Comparison of ENCODE assay signal across 27 cellular contexts in genomic region chr17:73427198-73427597, GRCh38.
DNase-seq lines count a peak whose midpoint lies in the region; ATAC-seq, FAIRE-seq and TF ChIP-seq lines count a peak whose summit lies in the region.
"Had no signal": no experiment of that assay in that cellular context is flagged by ENCODE, and none has a peak within 500 bp of the region (broad histone marks: within the 10 kb centered on the region; RNA-seq: fewer than 3 reads in every experiment).

No MANE protein-coding gene starts in this region.

- TF ChIP-seq RAD21 in GM12878 (IDR thresholded peaks at IDR 0.05; ENCODE audit: insufficient read depth, low read depth, low read length) = no peak

- H3K79me2 ChIP-seq in GM12878 (ENCODE audit: control insufficient read depth, insufficient read depth, low read length) = no peaks in the 10 kb centered on the region
- no peaks in the 10 kb centered on the region for H3K79me2 ChIP-seq in osteoblast (ENCODE audit: insufficient read depth, low read length)

- in situ Hi-C loops in GM12878 (cut with MboI) = no loop called here

- TF ChIP-seq POLR2A in GM12878 (IDR thresholded peaks at IDR 0.05; ENCODE audit: low read depth, low read length) = no peak

- SMC1A ChIA-PET in GM12878 (lab: Charles Lee; ENCODE audit: uncharacterized antibody, unreplicated experiment) = no interaction called here

- H3K9me3 ChIP-seq in GM12878 (replicated peaks; ENCODE audit: control insufficient read depth, insufficient read depth, low read length) = no peaks in the 10 kb centered on the region
- H3K9me3 ChIP-seq in CD8-positive, alpha-beta T cell (ENCODE audit: low read length) = no peaks in the 10 kb centered on the region
- H3K9me3 ChIP-seq in osteoblast (ENCODE audit: low read depth, low read length) = no peaks in the 10 kb centered on the region
- H3K9me3 ChIP-seq: SJSA1, tibial artery had no signal

- H3K27me3 Mint-ChIP-seq in CD8-positive, alpha-beta T cell (ENCODE audit: low read depth) = no peaks in the 10 kb centered on the region
- H3K27me3 Mint-ChIP-seq: activated T-cell treated with anti-CD3 and anti-CD28 coated beads, Interleukin-2, amount 50 U/mL, for 24 hours had no signal

- H3K36me3 ChIP-seq in GM12878 (ENCODE audit: control insufficient read depth in 2 of 2, insufficient read depth in 2 of 2, low read length in 1 of 2) (no peaks in the 10 kb centered on the region), osteoblast (ENCODE audit: insufficient read depth, low read length) (no peaks in the 10 kb centered on the region)
- peaks cover 10% of the 10 kb centered on the region for H3K36me3 ChIP-seq in CD8-positive, alpha-beta T cell (ENCODE audit: insufficient read depth, low read length)
- H3K36me3 ChIP-seq: SJSA1 had no signal

- H3K4me2 ChIP-seq in GM12878 (ENCODE audit: control insufficient read depth, insufficient read depth) = no peak overlapping the region
- H3K4me2 ChIP-seq in osteoblast (ENCODE audit: insufficient read depth, low read length) = no peak overlapping the region

- no peaks in the 10 kb centered on the region for H3K4me1 ChIP-seq in GM12878 (ENCODE audit: control insufficient read depth, insufficient read depth, low read length)
- H3K4me1 ChIP-seq in CD8-positive, alpha-beta T cell (ENCODE audit: insufficient read depth, low read length) = peaks cover 3% of the 10 kb centered on the region
- no peaks in the 10 kb centered on the region for H3K4me1 ChIP-seq in osteoblast (ENCODE audit: insufficient read depth, low read length)
- H3K4me1 ChIP-seq: SJSA1 had no signal

- H3K9me3 Mint-ChIP-seq in CD8-positive, alpha-beta T cell = no peaks in the 10 kb centered on the region
- H3K9me3 Mint-ChIP-seq: activated naive CD4-positive, alpha-beta T cell treated with anti-CD3 and anti-CD28 coated beads for 36 hours; activated T-cell treated with anti-CD3 and anti-CD28 coated beads, Interleukin-2, amount 50 U/mL, for 24 hours; CD14-positive monocyte had no signal

- intact Hi-C loops in GM12878 (cut with micrococcal nuclease; ENCODE audit: unreplicated experiment) = no loop called here
- intact Hi-C loops in CD8-positive, alpha-beta T cell (cut with DNase I, micrococcal nuclease) = no loop called here

- POLR2A ChIA-PET in GM12878 (lab: Charles Lee) = no interaction called here
- POLR2A ChIA-PET in CD8-positive, alpha-beta T cell (lab: Charles Lee) = no interaction called here

- TF ChIP-seq CTCF in GM12878 (IDR thresholded peaks at IDR 0.05 in 2 of 3, conservative IDR thresholded peaks at IDR 0.05 in 1 of 3; ENCODE audit: control insufficient read depth in 2 of 3, extremely low read depth in 1 of 3, insufficient read depth in 1 of 3, low read depth in 3 of 3, low read length in 3 of 3) = no peak
- no peak for TF ChIP-seq CTCF in CD8-positive, alpha-beta T cell (IDR thresholded peaks at IDR 0.05)
- no peak for TF ChIP-seq CTCF in osteoblast (IDR thresholded peaks at IDR 0.05; ENCODE audit: extremely low read depth, low read depth, low read length)

- TF ChIP-seq EP300 in GM12878 (IDR thresholded peaks at IDR 0.05; ENCODE audit: borderline replicate concordance in 1 of 2, control insufficient read depth in 1 of 2, low read depth in 2 of 2, low read length in 2 of 2) = no peak

- no peak overlapping the region for H3K9ac ChIP-seq in GM12878 (ENCODE audit: control insufficient read depth, insufficient read depth, low read length)

- H2AFZ ChIP-seq in GM12878 (ENCODE audit: control insufficient read depth, low read depth, low read length) = no peak overlapping the region
- no peak overlapping the region for H2AFZ ChIP-seq in osteoblast (ENCODE audit: low read length)

- H3K36me3 Mint-ChIP-seq in CD8-positive, alpha-beta T cell = peaks cover 22% of the 10 kb centered on the region
- H3K36me3 Mint-ChIP-seq: CD14-positive monocyte had no signal

- H4K20me1 ChIP-seq in GM12878 (ENCODE audit: control insufficient read depth, insufficient read depth) = no peaks in the 10 kb centered on the region
- H4K20me1 ChIP-seq in osteoblast (ENCODE audit: insufficient read depth, low read length) = no peaks in the 10 kb centered on the region

- H3K4me3 ChIP-seq in GM12878 = no peak overlapping the region
- H3K4me3 ChIP-seq in CD8-positive, alpha-beta T cell (ENCODE audit: low read depth, low read length) = no peak overlapping the region
- no peak overlapping the region for H3K4me3 ChIP-seq in osteoblast (ENCODE audit: insufficient read depth, low read length)
- H3K4me3 ChIP-seq: lung, SJSA1, tibial artery had no signal

- peaks cover 7% of the 10 kb centered on the region for H3K4me1 Mint-ChIP-seq in CD8-positive, alpha-beta T cell (ENCODE audit: low read depth)

- peak; percentile 45 for DNase-seq in DMS 273 treated with DMSO at 0.1 percent for 48 hours (lab: John Stamatoyannopoulos, UW)
- peak; percentile 83 for DNase-seq in NCI-H1694 (lab: John Stamatoyannopoulos, UW)
- peak; percentile 79 for DNase-seq in NCI-H510A treated with DMSO at 0.1 percent for 48 hours (lab: John Stamatoyannopoulos, UW)
- DNase-seq in GM12878 (ENCODE audit: low read depth, low spot score) = no peak
- no peak for DNase-seq in A172 (ENCODE audit: low spot score)
- no peak for DNase-seq in CD8-positive, alpha-beta T cell
- no peak for DNase-seq in osteoblast (ENCODE audit: insufficient read length, low spot score, missing footprints)
- no peak for DNase-seq in stimulated activated CD4-positive, alpha-beta T cell treated with anti-CD3 and anti-CD28 coated beads, Interleukin-1b, Interleukin-23, amount 100 ng/mL, for 48 hours
- DNase-seq: activated CD4-positive, alpha-beta T cell treated with anti-CD3 and anti-CD28 coated beads for 1 hour; activated CD8-positive, alpha-beta memory T cell treated with anti-CD3 and anti-CD28 coated beads for 24 hours; activated naive CD4-positive, alpha-beta T cell treated with anti-CD3 and anti-CD28 coated beads for 36 hours; activated T-cell treated with anti-CD3 and anti-CD28 coated beads, Interleukin-2, amount 50 U/mL, for 24 hours; amniotic stem cell; GF-D8; GOT3; Kasumi-1; kidney glomerular epithelial cell; NK-92 treated with Interleukin-12 subunit alpha and Interleukin-12 subunit beta, amount 100 ng/mL, for 24 hours; stimulated activated naive CD4-positive, alpha-beta T cell treated with Interleukin-2 at 50 U/mL for 16 hours; tibial artery had no signal

- no peak for ATAC-seq in GM12878
- ATAC-seq in CD8-positive, alpha-beta T cell = no peak
- ATAC-seq: sciatic nerve had no signal

- BruUV-seq in GM12878 (replicated peaks; lab: Mats Ljungman, UMichigan) = no TSS peak

- H3K4me3 Mint-ChIP-seq in CD8-positive, alpha-beta T cell = no peak overlapping the region
- H3K4me3 Mint-ChIP-seq: activated naive CD4-positive, alpha-beta T cell treated with anti-CD3 and anti-CD28 coated beads for 36 hours; activated T-cell treated with anti-CD3 and anti-CD28 coated beads, Interleukin-2, amount 50 U/mL, for 24 hours; CD14-positive monocyte had no signal

- H3K27me3 ChIP-seq in GM12878 (replicated peaks in 1 of 2; ENCODE audit: control insufficient read depth in 2 of 2, insufficient read depth in 2 of 2, low read length in 1 of 2) (no peaks in the 10 kb centered on the region), osteoblast (ENCODE audit: insufficient read depth, low read length) (no peaks in the 10 kb centered on the region)
- no peaks in the 10 kb centered on the region for H3K27me3 ChIP-seq in CD8-positive, alpha-beta T cell (ENCODE audit: insufficient read depth, low read length)

- H3K27ac Mint-ChIP-seq in CD8-positive, alpha-beta T cell = no peak overlapping the region
- H3K27ac Mint-ChIP-seq: activated naive CD4-positive, alpha-beta T cell treated with anti-CD3 and anti-CD28 coated beads for 36 hours; activated T-cell treated with anti-CD3 and anti-CD28 coated beads, Interleukin-2, amount 50 U/mL, for 24 hours; CD14-positive monocyte had no signal

- no peak overlapping the region for H3K27ac ChIP-seq in GM12878 (ENCODE audit: control insufficient read depth, insufficient read depth)
- no peak overlapping the region for H3K27ac ChIP-seq in CD8-positive, alpha-beta T cell (ENCODE audit: low read depth, low read length)
- no peak overlapping the region for H3K27ac ChIP-seq in osteoblast (ENCODE audit: low read depth, low read length)
- H3K27ac ChIP-seq: SJSA1, tibial artery had no signal

- no peak for FAIRE-seq in GM12878 (lab: Jason Lieb, UNC)
- FAIRE-seq: HTR-8/SVneo, RCC 7860, TTC549 had no signal

- CTCF ChIA-PET in GM12878 (lab: Yijun Ruan, JAX) = interaction anchor here (1.5 to 1.9 kb wide), 2 partner anchors 10 to 749 kb away, joined by 3 to 5 read pairs; no protein-coding TSS in a partner anchor
- CTCF ChIA-PET in CD8-positive, alpha-beta T cell (lab: Charles Lee) = interaction anchor here (1.6 to 8.0 kb wide), 2 partner anchors 284 to 531 kb away, joined by 4 to 144 read pairs; no protein-coding TSS in a partner anchor

- RAD21 ChIA-PET in GM12878 (lab: Charles Lee; ENCODE audit: unreplicated experiment) = no interaction called here

TF ChIP-seq in GM12878, 131 proteins besides CTCF, POLR2A, EP300 and RAD21 (continues in another document):
- TF ChIP-seq CREB1 (IDR thresholded peaks at IDR 0.05; ENCODE audit: low read depth) (no peak), IKZF1 (conservative IDR thresholded peaks at IDR 0.05) (no peak), ZBTB40 (IDR thresholded peaks at IDR 0.05; ENCODE audit: borderline replicate concordance) (peak; percentile 80)

Comparison
In these comparisons a context has a peak if more than half of its experiments do, and no peak if none do; other contexts are left out.
1. DNase-seq: peak in DMS 273 treated with DMSO at 0.1 percent for 48 hours (single experiment), NCI-H1694 (single experiment) and NCI-H510A treated with DMSO at 0.1 percent for 48 hours (single experiment); none in GM12878 (single experiment), A172 (single experiment), CD8-positive, alpha-beta T cell (0 of 7), osteoblast (single experiment) and stimulated activated CD4-positive, alpha-beta T cell treated with anti-CD3 and anti-CD28 coated beads, Interleukin-1b, Interleukin-23, amount 100 ng/mL, for 48 hours (single experiment).